In the genomic region with DNA sequence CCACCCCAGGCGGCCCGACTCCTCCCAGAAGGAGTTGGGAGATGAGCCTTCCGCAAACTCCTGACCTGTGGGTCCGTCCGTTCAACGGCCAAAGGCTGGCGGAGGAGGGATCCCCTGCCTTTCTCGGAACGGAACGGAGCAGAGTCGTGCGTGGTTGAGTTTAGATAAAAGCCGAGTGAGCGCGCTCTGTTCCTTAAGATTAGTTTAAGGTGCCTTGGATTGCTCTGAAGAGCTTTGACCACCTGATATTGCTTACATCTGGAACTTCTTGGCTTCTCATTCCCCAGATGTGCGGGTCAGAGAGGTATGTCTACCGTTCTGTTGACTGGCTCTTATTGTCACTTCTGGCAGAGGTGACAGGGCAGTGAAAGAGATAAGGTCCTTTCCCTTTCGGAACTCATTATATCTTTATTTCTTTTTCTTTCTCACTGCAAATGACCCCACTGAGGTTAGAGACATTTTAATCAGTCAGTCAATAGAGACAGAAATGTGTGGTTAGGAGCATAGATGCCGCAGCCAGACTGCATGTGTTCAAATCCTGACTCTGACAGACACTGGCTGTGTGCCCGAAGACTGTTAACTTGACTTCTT, we compare ENCODE assay signal across 8 cellular contexts. TPM values are rescaled to one million over a fixed set of nuclear protein-coding genes. Genes with fewer than 3 reads are reported as not detected.
A peak's percentile ranks its signal among the peaks of the same experiment; 100 is the strongest.
DNase-seq lines count a peak whose midpoint lies in the region; ATAC-seq and TF ChIP-seq lines count a peak whose summit lies in the region.

A gene with protein sequence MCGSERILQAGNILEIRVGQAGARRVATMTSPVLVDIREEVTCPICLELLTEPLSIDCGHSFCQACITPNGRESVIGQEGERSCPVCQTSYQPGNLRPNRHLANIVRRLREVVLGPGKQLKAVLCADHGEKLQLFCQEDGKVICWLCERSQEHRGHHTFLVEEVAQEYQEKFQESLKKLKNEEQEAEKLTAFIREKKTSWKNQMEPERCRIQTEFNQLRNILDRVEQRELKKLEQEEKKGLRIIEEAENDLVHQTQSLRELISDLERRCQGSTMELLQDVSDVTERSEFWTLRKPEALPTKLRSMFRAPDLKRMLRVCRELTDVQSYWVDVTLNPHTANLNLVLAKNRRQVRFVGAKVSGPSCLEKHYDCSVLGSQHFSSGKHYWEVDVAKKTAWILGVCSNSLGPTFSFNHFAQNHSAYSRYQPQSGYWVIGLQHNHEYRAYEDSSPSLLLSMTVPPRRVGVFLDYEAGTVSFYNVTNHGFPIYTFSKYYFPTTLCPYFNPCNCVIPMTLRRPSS (plus strand): TSS at position 27 of the 591 bp plus-strand sequence. CDS start 261 bp downstream, at position 288.

- H2BK12ac ChIP-seq in neuronal stem cell (ENCODE audit: low read length): no peak within 1 kb of the TSS

- no peaks in the 10 kb centered on the region for H3K27me3 Mint-ChIP-seq in WTC11 (ENCODE audit: low read depth)

- ATAC-seq in SK-N-SH treated with all-trans-retinoic acid at 6 μM for 48 hours (no peak), HG02943 (IDR thresholded peaks at IDR 0.05; ENCODE audit: low read depth, unreplicated experiment) (peak; percentile 46), WTC11 (peak; percentile 59)

- peak within 1 kb of the TSS; percentile 61 for H3K4me2 ChIP-seq in SK-N-SH
- peak within 1 kb of the TSS; percentile 47 for H3K4me2 ChIP-seq in neuronal stem cell (ENCODE audit: insufficient read depth, low read length, poor library complexity, severe bottlenecking)

- H2BK120ac ChIP-seq in neuronal stem cell (ENCODE audit: low read depth, low read length): no peak within 1 kb of the TSS

- no peak within 1 kb of the TSS for H2BK15ac ChIP-seq in neuronal stem cell (ENCODE audit: low read length)

- no peak for TF ChIP-seq EP300 in SK-N-SH (IDR thresholded peaks at IDR 0.05; ENCODE audit: borderline replicate concordance in 1 of 2, low read depth in 1 of 2, low read length in 1 of 2)

- H3K36me3 ChIP-seq in SK-N-SH (replicated peaks in 1 of 2; ENCODE audit: control insufficient read depth in 1 of 2, insufficient read depth in 2 of 2, low read length in 1 of 2) (no peaks in the 10 kb centered on the region), neuronal stem cell (replicated peaks in 1 of 2; ENCODE audit: control insufficient read depth in 2 of 2, insufficient read depth in 2 of 2, low read length in 2 of 2) (no peaks in the 10 kb centered on the region)

- H2AFZ ChIP-seq in SK-N-SH (ENCODE audit: low read depth) (no peak within 1 kb of the TSS), neuronal stem cell (ENCODE audit: low read length) (peak within 1 kb of the TSS; percentile 86)

- peak within 1 kb of the TSS; percentile 77 for H3K23ac ChIP-seq in neuronal stem cell (ENCODE audit: low read depth, low read length, poor library complexity)

- H4K8ac ChIP-seq in neuronal stem cell (ENCODE audit: low read depth, low read length): no peak within 1 kb of the TSS

- peak within 1 kb of the TSS; percentile 88 for H3K27ac Mint-ChIP-seq in WTC11

- H3K14ac ChIP-seq in neuronal stem cell (ENCODE audit: low read length): no peak within 1 kb of the TSS

- no peaks in the 10 kb centered on the region for H3K79me2 ChIP-seq in SK-N-SH (ENCODE audit: insufficient read depth)

- POLR2A ChIA-PET in SK-N-SH (lab: Yijun Ruan, JAX) (no interaction called here), WTC11 (lab: Charles Lee) (interaction anchor here (1.0 kb wide), 1 partner anchor 62 kb away, joined by 3 read pairs; no protein-coding TSS in a partner anchor)

- no peaks in the 10 kb centered on the region for H3K79me1 ChIP-seq in neuronal stem cell (ENCODE audit: low read depth, low read length)

- peaks cover 38% of the 10 kb centered on the region; the same call in 1 of the 2 replicates for H3K27me3 ChIP-seq in SK-N-SH (ENCODE audit: insufficient read depth)
- H3K27me3 ChIP-seq in neuronal stem cell (ENCODE audit: control insufficient read depth in 3 of 3, insufficient read depth in 3 of 3, low read depth in 1 of 3, low read length in 3 of 3): peaks cover 0 to 2% (median 0%) of the 10 kb centered on the region in 3 experiments

- H3K9me3 ChIP-seq in SK-N-SH (no peaks in the 10 kb centered on the region), neuronal stem cell (replicated peaks in 1 of 2; ENCODE audit: control insufficient read depth in 2 of 2, insufficient read depth in 1 of 2, low read depth in 1 of 2, low read length in 2 of 2) (no peaks in the 10 kb centered on the region)

- H3K9ac ChIP-seq in SK-N-SH: no peak within 1 kb of the TSS
- peak within 1 kb of the TSS; percentile 24 for H3K9ac ChIP-seq in neuronal stem cell (ENCODE audit: low read depth, low read length, poor library complexity)

- H3K4ac ChIP-seq in neuronal stem cell (ENCODE audit: low read length): no peak within 1 kb of the TSS

- H4K20me1 ChIP-seq in SK-N-SH (ENCODE audit: insufficient read depth): no peaks in the 10 kb centered on the region

- TF ChIP-seq RAD21 in SK-N-SH (IDR thresholded peaks at IDR 0.05; ENCODE audit: low read length): no peak

- H3K27ac ChIP-seq in SK-N-SH (ENCODE audit: low read depth in 2 of 2, low read length in 1 of 2): no peak within 1 kb of the TSS
- no peak within 1 kb of the TSS for H3K27ac ChIP-seq in neuronal stem cell (replicated peaks; ENCODE audit: low read length)

- no peaks in the 10 kb centered on the region for H3K4me1 ChIP-seq in SK-N-SH (ENCODE audit: control insufficient read depth in 1 of 2, insufficient read depth in 2 of 2, low read depth in 1 of 2, low read length in 1 of 2)
- peaks cover 0 to 6% of the 10 kb centered on the region in 2 donors for H3K4me1 ChIP-seq in neuronal stem cell (ENCODE audit: control insufficient read depth in 2 of 2, insufficient read depth in 1 of 2, low read depth in 1 of 2, low read length in 2 of 2)

- no peak within 1 kb of the TSS for H2BK5ac ChIP-seq in neuronal stem cell (ENCODE audit: low read length)

- H2AK5ac ChIP-seq in neuronal stem cell (ENCODE audit: low read depth, low read length): no peak within 1 kb of the TSS

- WGBS in SK-N-SH (ENCODE audit: low lambda C conversion rate): 8% methylated on average over 17 of the region's 20 CpGs
- WGBS in neuronal stem cell (ENCODE audit: extremely low coverage in 2 of 2, insufficient read length in 2 of 2, insufficient replicate concordance in 1 of 2), 2 donors: no CpG with 5 or more reads among the region's 20 CpGs

- H3K4me3 ChIP-seq in SK-N-SH (ENCODE audit: low read depth in 2 of 2, low read length in 1 of 2): peak within 1 kb of the TSS; percentile 34 to 49; a peak in 3 of 4 replicates
- peak within 1 kb of the TSS; percentile 49 to 75 for H3K4me3 ChIP-seq in neuronal stem cell (ENCODE audit: low read length in 2 of 2)

- peaks cover 58% of the 10 kb centered on the region for H3K4me1 Mint-ChIP-seq in WTC11

- H3F3A ChIP-seq in SK-N-SH (replicated peaks; ENCODE audit: insufficient read depth): peaks cover 8% of the 10 kb centered on the region

- H3K36me3 Mint-ChIP-seq in WTC11: peaks cover 1% of the 10 kb centered on the region

- peak within 1 kb of the TSS; percentile 90 for H3K18ac ChIP-seq in neuronal stem cell (ENCODE audit: low read length)

- no peaks in the 10 kb centered on the region for H3K9me2 ChIP-seq in SK-N-SH

- H3K4me3 Mint-ChIP-seq in WTC11: peak within 1 kb of the TSS; percentile 97

- no peak for TF ChIP-seq CTCF in SK-N-SH (IDR thresholded peaks at IDR 0.05)
- TF ChIP-seq CTCF in WTC11 (IDR thresholded peaks at IDR 0.05): no peak

- CTCF ChIA-PET in SK-N-SH (lab: Yijun Ruan, JAX): no interaction called here
- CTCF ChIA-PET in WTC11 (lab: Charles Lee): interaction anchor here (0.5 to 1.1 kb wide), 2 partner anchors 59 to 93 kb away, joined by 3 read pairs; a partner anchor contains a TSS

- H4K91ac ChIP-seq in neuronal stem cell (ENCODE audit: low read depth, low read length, poor library complexity): no peak within 1 kb of the TSS

- peaks cover 2% of the 10 kb centered on the region; the same call in 1 of the 2 replicates for H3K9me3 Mint-ChIP-seq in WTC11

- DNase-seq in SK-N-SH (no peak), WTC11 (ENCODE audit: low spot score) (peak; percentile 66), globus pallidus (ENCODE audit: low spot score) (peak; percentile 5), neuronal stem cell (ENCODE audit: low spot score) (peak; percentile 18), NCI-H2171 treated with DMSO at 0.1 percent for 48 hours (lab: John Stamatoyannopoulos, UW) (no peak)
- DNase-seq in stimulated activated naive CD4-positive, alpha-beta T cell treated with Interleukin-2 at 50 U/mL for 16 hours (lab: John Stamatoyannopoulos, UW): no peak

TF ChIP-seq in SK-N-SH, 30 proteins besides CTCF, POLR2A, EP300 and RAD21 (continues in another document):
- TF ChIP-seq, protein P1, sequence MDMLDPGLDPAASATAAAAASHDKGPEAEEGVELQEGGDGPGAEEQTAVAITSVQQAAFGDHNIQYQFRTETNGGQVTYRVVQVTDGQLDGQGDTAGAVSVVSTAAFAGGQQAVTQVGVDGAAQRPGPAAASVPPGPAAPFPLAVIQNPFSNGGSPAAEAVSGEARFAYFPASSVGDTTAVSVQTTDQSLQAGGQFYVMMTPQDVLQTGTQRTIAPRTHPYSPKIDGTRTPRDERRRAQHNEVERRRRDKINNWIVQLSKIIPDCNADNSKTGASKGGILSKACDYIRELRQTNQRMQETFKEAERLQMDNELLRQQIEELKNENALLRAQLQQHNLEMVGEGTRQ (IDR thresholded peaks at IDR 0.05; ENCODE audit: borderline replicate concordance, low read depth, low read length): no peak

TF ChIP-seq in SK-N-SH treated with all-trans-retinoic acid at 6 μM for 48 hours, 23 proteins besides CTCF, POLR2A, EP300 and RAD21 (continues in another document):
- TF ChIP-seq CSDC2 (CRISPR knock-in tag; IDR thresholded peaks at IDR 0.05) (no peak), ZNF8 (CRISPR knock-in tag; IDR thresholded peaks at IDR 0.05) (no peak)

TF ChIP-seq in WTC11, 78 proteins besides CTCF, POLR2A, EP300 and RAD21 (continues in another document):
- TF ChIP-seq, protein P2, sequence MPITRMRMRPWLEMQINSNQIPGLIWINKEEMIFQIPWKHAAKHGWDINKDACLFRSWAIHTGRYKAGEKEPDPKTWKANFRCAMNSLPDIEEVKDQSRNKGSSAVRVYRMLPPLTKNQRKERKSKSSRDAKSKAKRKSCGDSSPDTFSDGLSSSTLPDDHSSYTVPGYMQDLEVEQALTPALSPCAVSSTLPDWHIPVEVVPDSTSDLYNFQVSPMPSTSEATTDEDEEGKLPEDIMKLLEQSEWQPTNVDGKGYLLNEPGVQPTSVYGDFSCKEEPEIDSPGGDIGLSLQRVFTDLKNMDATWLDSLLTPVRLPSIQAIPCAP (CRISPR knock-in tag; IDR thresholded peaks at IDR 0.05): no peak
- TF ChIP-seq ZNF423 (CRISPR knock-in tag; IDR thresholded peaks at IDR 0.05): peak; percentile 34; the same call in 1 of the 2 replicates

RNA-seq across cellular contexts. Expression of the gene that starts here (rescaled TPM):
- polyA plus RNA-seq in SK-N-SH (2012; rRNA removed): 0.46 and 0.94 TPM in 2 replicates
- 0.51 and 0.66 TPM in 2 replicates for polyA plus RNA-seq in SK-N-SH (2012; cell fraction: cytosol; rRNA removed)
- 0.54 and 0.77 TPM in 2 replicates for polyA plus RNA-seq in SK-N-SH (2012; cell fraction: nucleus; rRNA removed)
- 25.4 to 30.2 TPM (median 30.0 TPM) in 3 replicates for total RNA-seq in WTC11 (2021)
- polyA plus RNA-seq in neuronal stem cell (2013, experiment 1 of 2): 4.8 TPM
- polyA plus RNA-seq in neuronal stem cell (2013, experiment 2 of 2): 4.5 TPM

Comparison
In these comparisons a context has a peak if more than half of its experiments do, and no peak if none do; other contexts are left out.
1. DNase-seq: peak in WTC11 (single experiment), globus pallidus (single experiment) and neuronal stem cell (single experiment); none in SK-N-SH (single experiment), stimulated activated naive CD4-positive, alpha-beta T cell treated with Interleukin-2 at 50 U/mL for 16 hours (single experiment) and NCI-H2171 treated with DMSO at 0.1 percent for 48 hours (single experiment).